ENCODE assay signal across 16 cellular contexts in the genomic region with DNA sequence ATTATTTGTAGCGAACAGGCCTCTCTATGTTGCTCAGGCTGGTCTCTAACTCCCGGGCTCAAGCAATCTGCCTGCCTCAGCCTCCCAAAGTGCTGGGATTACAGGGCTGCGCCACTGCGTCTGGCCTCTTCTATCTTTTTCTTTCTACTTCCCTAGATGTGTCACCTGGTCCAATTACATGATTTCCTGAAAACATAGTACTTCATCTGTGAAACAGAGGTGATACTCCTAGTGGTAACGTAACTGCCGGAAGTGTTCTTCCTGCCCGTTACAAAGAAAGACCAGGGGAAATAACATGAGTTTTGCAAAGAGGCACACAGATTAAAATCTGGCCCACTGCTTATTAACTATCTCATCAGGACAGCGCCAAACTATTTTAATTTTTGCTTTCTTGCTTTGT. TPM values are rescaled to one million over a fixed set of nuclear protein-coding genes. Genes with fewer than 3 reads are reported as not detected.
A peak's percentile ranks its signal among the peaks of the same experiment; 100 is the strongest.
DNase-seq lines count a peak whose midpoint lies in the region; ATAC-seq and TF ChIP-seq lines count a peak whose summit lies in the region.
"Had no signal": no experiment of that assay in that cellular context is flagged by ENCODE, and none has a peak within 500 bp of the region (broad histone marks: within the 10 kb centered on the region; RNA-seq: fewer than 3 reads in every experiment).

No MANE protein-coding gene starts in this region.

- H3K36me3 ChIP-seq in OCI-LY7 (ENCODE audit: insufficient read depth, low read length) = no peaks in the 10 kb centered on the region

- H3K4me3 ChIP-seq in OCI-LY7 (ENCODE audit: low read depth, low read length, poor library complexity, severe bottlenecking) (no peak overlapping the region), coronary artery (no peak overlapping the region)
- H3K4me3 ChIP-seq: GM23248 had no signal

- no peak for ATAC-seq in GM19328 (IDR thresholded peaks at IDR 0.05; ENCODE audit: unreplicated experiment)

- H3K9me2 ChIP-seq in OCI-LY7 (ENCODE audit: insufficient read depth, low read length) = no peaks in the 10 kb centered on the region

- no peak overlapping the region for H3K4me2 ChIP-seq in OCI-LY7 (ENCODE audit: low read length)

- CTCF ChIA-PET in OCI-LY7 (lab: Charles Lee; ENCODE audit: unreplicated experiment) = no interaction called here

- no peak overlapping the region for H2AFZ ChIP-seq in OCI-LY7 (ENCODE audit: low read length)
- H2AFZ ChIP-seq: GM23248 had no signal

- no peak for TF ChIP-seq CTCF in OCI-LY7 (conservative IDR thresholded peaks at IDR 0.05; ENCODE audit: low read length)
- no peak for TF ChIP-seq CTCF in coronary artery (IDR thresholded peaks at IDR 0.05)

- no peaks in the 10 kb centered on the region for H4K20me1 ChIP-seq in OCI-LY7 (ENCODE audit: insufficient read depth, low read length)

- DNase-seq in GF-D8 (lab: John Stamatoyannopoulos, UW) = peak; percentile 93
- peak; percentile 7 for DNase-seq in OCI-LY7 (ENCODE audit: low spot score)
- DNase-seq in lung microvascular endothelial cell (ENCODE audit: low read depth in 2 of 2) = peak; percentile 40 to 55
- DNase-seq in HuH-7 (ENCODE audit: low spot score) = no peak
- DNase-seq in coronary artery (ENCODE audit: low spot score) = no peak
- DNase-seq: CD4-positive, alpha-beta T cell; CD8-positive, alpha-beta memory T cell; DMS 273 treated with DMSO at 0.1 percent for 48 hours; DMS79; EL; GM23248; H7; HCEC 1CT had no signal

- no TSS peak for BruUV-seq in OCI-LY7 (replicated peaks; lab: Mats Ljungman, UMichigan)

- POLR2A ChIA-PET in OCI-LY7 (lab: Charles Lee) = interaction anchor here (0.6 to 2.0 kb wide), 3 partner anchors 10 to 90 kb away, joined by 3 to 6 read pairs (median 3); no protein-coding TSS in a partner anchor

- peaks cover 31% of the 10 kb centered on the region for H3K4me1 ChIP-seq in OCI-LY7 (ENCODE audit: insufficient read depth, low read length, poor library complexity, severe bottlenecking)

- H3K27ac ChIP-seq in OCI-LY7 (ENCODE audit: low read depth, low read length, poor library complexity, severe bottlenecking) (no peak overlapping the region), coronary artery (no peak overlapping the region)
- H3K27ac ChIP-seq: GM23248 had no signal

- no peaks in the 10 kb centered on the region for H3K9me3 ChIP-seq in OCI-LY7 (ENCODE audit: low read length)

- H3K79me2 ChIP-seq in OCI-LY7 (ENCODE audit: insufficient read depth, low read depth, low read length) = no peaks in the 10 kb centered on the region

- intact Hi-C loops in OCI-LY7 (cut with micrococcal nuclease; ENCODE audit: unreplicated experiment) = no loop called here

RNA-seq across cellular contexts. Expression of a gene that starts 18.4 kb away (rescaled TPM):
- total RNA-seq in OCI-LY7 (2014; rRNA removed; shearing (Covaris generic)) = not detected in 2 replicates
- total RNA-seq in OCI-LY7 (2022) (not detected in 2 replicates), lung microvascular endothelial cell (0.20 and 0.22 TPM in 2 replicates)
- total RNA-seq: A172; A673; CD4-positive, alpha-beta T cell; CD8-positive, alpha-beta memory T cell; H7 had no signal

Comparison
In these comparisons a context has a peak if more than half of its experiments do, and no peak if none do; other contexts are left out.
1. DNase-seq: peak in GF-D8 (single experiment), OCI-LY7 (single experiment) and lung microvascular endothelial cell (2 of 2); none in HuH-7 (single experiment) and coronary artery (single experiment).